In the genomic region with DNA sequence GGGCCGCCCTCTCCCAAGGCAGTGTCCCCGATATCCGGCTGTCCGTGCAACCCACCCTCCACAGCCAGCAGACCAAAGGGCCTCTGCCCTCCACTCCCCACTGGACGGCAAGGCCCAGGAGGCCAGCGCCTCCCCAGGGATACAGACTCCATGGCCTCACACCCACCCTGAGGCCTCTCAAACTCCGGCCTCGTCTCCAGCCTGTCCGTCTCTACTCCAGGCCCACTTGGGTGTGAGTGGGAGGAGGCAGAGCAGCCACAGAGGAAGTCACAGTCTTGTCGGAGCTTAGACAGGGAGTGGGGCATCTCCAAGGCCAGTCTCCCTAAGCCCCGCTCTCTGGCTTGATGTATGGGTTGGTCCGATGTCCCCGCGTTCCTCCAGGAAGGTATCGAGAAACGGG, we compare ENCODE assay signal across 27 cellular contexts.
"Had no signal": no experiment of that assay in that cellular context is flagged by ENCODE, and none has a peak within 500 bp of the region (broad histone marks: within the 10 kb centered on the region; RNA-seq: fewer than 3 reads in every experiment).

No MANE protein-coding gene starts in this region.

- H3K27me3 ChIP-seq: cardiac muscle cell, SJCRH30 had no signal

- H3K27ac ChIP-seq: brain microvascular endothelial cell, cardiac muscle cell, SJCRH30 had no signal

- H3K9me3 ChIP-seq: SJCRH30 had no signal

- H3K4me3 ChIP-seq: cardiac muscle cell, SJCRH30 had no signal

- H3K4me1 Mint-ChIP-seq: activated CD4-positive, alpha-beta T cell treated with anti-CD3 and anti-CD28 coated beads, Interleukin-2, amount 10 ng/mL, durations not matched to agents 7 days and 5 days had no signal

- H3K9me3 Mint-ChIP-seq: activated CD4-positive, alpha-beta memory T cell treated with anti-CD3 and anti-CD28 coated beads for 36 hours; activated CD4-positive, alpha-beta T cell treated with anti-CD3 and anti-CD28 coated beads, Interleukin-2, amount 10 ng/mL, durations not matched to agents 7 days and 5 days; activated naive CD4-positive, alpha-beta T cell treated with anti-CD3 and anti-CD28 coated beads, Interleukin-2, amount 50 U/mL, for 72 hours; activated T-cell treated with anti-CD3 and anti-CD28 coated beads, Interleukin-2, amount 50 U/mL, for 4 hours; T-helper 1 cell treated with Interleukin-12 subunit alpha and Interleukin-12 subunit beta and Interleukin-4 antibody, amounts not matched to agents 30 μg/mL and 1 μg/mL, for 36 hours; WTC11 had no signal

- H3K27ac Mint-ChIP-seq: activated CD4-positive, alpha-beta memory T cell treated with anti-CD3 and anti-CD28 coated beads for 36 hours; activated CD4-positive, alpha-beta T cell treated with anti-CD3 and anti-CD28 coated beads, Interleukin-2, amount 10 ng/mL, durations not matched to agents 7 days and 5 days; activated naive CD4-positive, alpha-beta T cell treated with anti-CD3 and anti-CD28 coated beads, Interleukin-2, amount 50 U/mL, for 72 hours; T-helper 1 cell treated with Interleukin-12 subunit alpha and Interleukin-12 subunit beta and Interleukin-4 antibody, amounts not matched to agents 30 μg/mL and 1 μg/mL, for 36 hours; WTC11 had no signal

- ATAC-seq: activated naive CD4-positive, alpha-beta T cell treated with anti-CD3 and anti-CD28 coated beads, Interleukin-2, amount 50 U/mL, for 72 hours; activated T-cell treated with anti-CD3 and anti-CD28 coated beads, Interleukin-2, amount 50 U/mL, for 4 hours; Panc1; Right ventricle myocardium inferior; SK-N-SH treated with all-trans-retinoic acid at 6 μM for 48 hours; WTC11 had no signal

- H3K4me3 Mint-ChIP-seq: activated CD4-positive, alpha-beta memory T cell treated with anti-CD3 and anti-CD28 coated beads for 36 hours; activated CD4-positive, alpha-beta T cell treated with anti-CD3 and anti-CD28 coated beads, Interleukin-2, amount 10 ng/mL, durations not matched to agents 7 days and 5 days; activated T-cell treated with anti-CD3 and anti-CD28 coated beads, Interleukin-2, amount 50 U/mL, for 4 hours; T-helper 1 cell treated with Interleukin-12 subunit alpha and Interleukin-12 subunit beta and Interleukin-4 antibody, amounts not matched to agents 30 μg/mL and 1 μg/mL, for 36 hours had no signal

- H3K36me3 Mint-ChIP-seq: activated CD4-positive, alpha-beta memory T cell treated with anti-CD3 and anti-CD28 coated beads for 36 hours; activated naive CD4-positive, alpha-beta T cell treated with anti-CD3 and anti-CD28 coated beads, Interleukin-2, amount 50 U/mL, for 72 hours; WTC11 had no signal

- DNase-seq: activated CD4-positive, alpha-beta memory T cell treated with anti-CD3 and anti-CD28 coated beads for 36 hours; activated CD4-positive, alpha-beta T cell treated with anti-CD3 and anti-CD28 coated beads, Interleukin-2, amount 10 ng/mL, durations not matched to agents 7 days and 5 days; activated CD8-positive, alpha-beta memory T cell treated with anti-CD3 and anti-CD28 coated beads for 24 hours; activated effector memory CD4-positive, alpha-beta T cell treated with anti-CD3 and anti-CD28 coated beads, Interleukin-2, amount 50 U/mL, for 16 hours; activated naive CD4-positive, alpha-beta T cell treated with Interleukin-2 at 50 U/mL for 16 hours; activated T-cell treated with anti-CD3 and anti-CD28 coated beads, Interleukin-2, amount 50 U/mL, for 4 hours; brain microvascular endothelial cell; KG1; NCI-H1092 treated with DMSO at 0.1 percent for 48 hours; NCI-H1417 treated with DMSO at 0.1 percent for 48 hours; NCI-H1694 treated with DMSO at 0.1 percent for 48 hours; NCI-H2029 treated with DMSO at 0.1 percent for 48 hours; NCI-H345; NCI-H510A; NCI-H526 treated with DMSO at 0.1 percent for 48 hours; NK-92 treated with Interleukin-12 subunit alpha and Interleukin-12 subunit beta, amount 100 ng/mL, for 24 hours; OCI-M1; RPMI8226; SJCRH30; SW 1271 had no signal

- H3K36me3 ChIP-seq: brain microvascular endothelial cell, cardiac muscle cell, SJCRH30 had no signal
